In genomic region chr2:216604458-216604857, GRCh38 we compare ENCODE assay signal across 25 cellular contexts. TPM values are rescaled to one million over a fixed set of nuclear protein-coding genes. Genes with fewer than 3 reads are reported as not detected.
"Had no signal": no experiment of that assay in that cellular context is flagged by ENCODE, and none has a peak within 500 bp of the region (broad histone marks: within the 10 kb centered on the region; RNA-seq: fewer than 3 reads in every experiment).

No MANE protein-coding gene starts in this region.

- H3K9ac ChIP-seq: parathyroid adenoma had no signal

- H3K4me1 ChIP-seq: esophagus squamous epithelium, gastroesophageal sphincter, parathyroid adenoma, sigmoid colon had no signal

- H3K27me3 ChIP-seq: gastroesophageal sphincter, sigmoid colon, testis, vagina had no signal

- FAIRE-seq: astrocyte had no signal

- H3K79me2 ChIP-seq: parathyroid adenoma had no signal

- H3K27ac ChIP-seq: coronary artery, esophagus squamous epithelium, gastroesophageal sphincter, parathyroid adenoma, sigmoid colon, testis, vagina had no signal

- H3K9me3 ChIP-seq: esophagus squamous epithelium, gastroesophageal sphincter, sigmoid colon, testis, vagina had no signal

- H3K4me2 ChIP-seq: smooth muscle cell had no signal

- H3K36me3 ChIP-seq: esophagus squamous epithelium, gastroesophageal sphincter, sigmoid colon, vagina had no signal

- DNase-seq: activated B cell treated with CpG ODN at 0.5 μM for 24 hours; activated CD4-positive, alpha-beta T cell treated with anti-CD3 and anti-CD28 coated beads for 36 hours; activated CD4-positive, alpha-beta T cell treated with anti-CD3 and anti-CD28 coated beads, Interleukin-2, amount 50 U/mL, for 4 hours; activated naive CD4-positive, alpha-beta T cell treated with Interleukin-2 at 50 U/mL for 16 hours; activated naive CD8-positive, alpha-beta T cell treated with anti-CD3 and anti-CD28 coated beads for 36 hours; activated T-cell treated with anti-CD3 and anti-CD28 coated beads, Interleukin-2, amount 50 U/mL, for 48 hours; endodermal cell; esophagus squamous epithelium; head of caudate nucleus; hypothalamus; midbrain; sigmoid colon; stimulated activated CD4-positive, alpha-beta T cell treated with anti-CD3 and anti-CD28 coated beads, Interleukin-2, amount 100 ng/mL, for 48 hours; stimulated activated CD8-positive, alpha-beta memory T cell treated with anti-CD3 and anti-CD28 coated beads, Interleukin-4, amount 100 ng/mL, for 48 hours; stimulated activated naive CD4-positive, alpha-beta T cell; T1000; testis; trophoblast cell had no signal

- H3K4me3 ChIP-seq: coronary artery, esophagus squamous epithelium, gastroesophageal sphincter, sigmoid colon, smooth muscle cell, testis, vagina had no signal

- ATAC-seq: activated CD4-positive, alpha-beta T cell treated with anti-CD3 and anti-CD28 coated beads for 36 hours; gastroesophageal sphincter; natural killer cell treated with Interleukin-12 subunit alpha and Interleukin-12 subunit beta and Interleukin-15 and Interleukin-18, amount 100 ng/mL, for 72 hours had no signal

- H2AFZ ChIP-seq: parathyroid adenoma had no signal

RNA-seq across cellular contexts. Expression of gene IGFBP2, which starts 28.8 kb away (rescaled TPM):
- total RNA-seq: activated B cell treated with CpG ODN at 0.5 μM for 24 hours had no signal
